In genomic region chr1:95072117-95072516, GRCh38 we compare ENCODE assay signal across 7 cellular contexts. TPM values are rescaled to one million over a fixed set of nuclear protein-coding genes. Genes with fewer than 3 reads are reported as not detected.
DNase-seq lines count a peak whose midpoint lies in the region; TF ChIP-seq lines count a peak whose summit lies in the region.

No MANE protein-coding gene starts in this region.

- H3K27me3 ChIP-seq in stomach smooth muscle (ENCODE audit: control insufficient read depth in 1 of 2, insufficient read depth in 2 of 2, low read length in 2 of 2): no peaks in the 10 kb centered on the region

- peaks cover 19% of the 10 kb centered on the region for H3K4me1 Mint-ChIP-seq in activated CD4-positive, alpha-beta memory T cell treated with anti-CD3 and anti-CD28 coated beads, Interleukin-2, amount 10 ng/mL, durations not matched to agents 7 days and 5 days

- H3K27ac ChIP-seq in HEK293 (ENCODE audit: extremely low read depth, low read depth, low read length): no peak overlapping the region
- H3K27ac ChIP-seq in stomach smooth muscle (ENCODE audit: low read length): peak overlapping the region; percentile 87

- H3K4me3 Mint-ChIP-seq in activated CD4-positive, alpha-beta memory T cell treated with anti-CD3 and anti-CD28 coated beads, Interleukin-2, amount 10 ng/mL, durations not matched to agents 7 days and 5 days: peak overlapping the region; percentile 92

- H3K27ac Mint-ChIP-seq in activated CD4-positive, alpha-beta memory T cell treated with anti-CD3 and anti-CD28 coated beads, Interleukin-2, amount 10 ng/mL, durations not matched to agents 7 days and 5 days: peak overlapping the region; percentile 85

- H3K4me1 ChIP-seq in HEK293 (ENCODE audit: control insufficient read depth, insufficient read depth, low read length): peaks cover 3% of the 10 kb centered on the region; the same call in 1 of the 2 replicates
- H3K4me1 ChIP-seq in stomach smooth muscle (ENCODE audit: control insufficient read depth, insufficient read depth, low read length): peaks cover 12% of the 10 kb centered on the region

- H3K9ac ChIP-seq in stomach smooth muscle (ENCODE audit: low read length in 2 of 2): peak overlapping the region; percentile 80 to 96

- TF ChIP-seq CTCF in HEK293 (tag by site-specific recombination; IDR thresholded peaks at IDR 0.05): no peak

- H3K36me3 ChIP-seq in HEK293 (ENCODE audit: control insufficient read depth in 2 of 2, insufficient read depth in 1 of 2, low read length in 2 of 2) (no peaks in the 10 kb centered on the region), stomach smooth muscle (ENCODE audit: control insufficient read depth in 2 of 2, insufficient read depth in 2 of 2, low read length in 2 of 2) (peaks cover 0 to 2% of the 10 kb centered on the region in 2 donors)

- H3K9me3 Mint-ChIP-seq in activated CD4-positive, alpha-beta memory T cell treated with anti-CD3 and anti-CD28 coated beads, Interleukin-2, amount 10 ng/mL, durations not matched to agents 7 days and 5 days: no peaks in the 10 kb centered on the region

- DNase-seq in activated CD4-positive, alpha-beta memory T cell treated with anti-CD3 and anti-CD28 coated beads, Interleukin-2, amount 10 ng/mL, durations not matched to agents 7 days and 5 days: no peak
- no peak for DNase-seq in NCI-H2107 (lab: John Stamatoyannopoulos, UW)
- DNase-seq in stimulated activated CD4-positive, alpha-beta T cell treated with anti-CD3 and anti-CD28 coated beads, Interleukin-2, amount 100 ng/mL, for 24 hours: no peak
- no peak for DNase-seq in NCI-H1092 (lab: John Stamatoyannopoulos, UW)

- no peaks in the 10 kb centered on the region for H3K27me3 Mint-ChIP-seq in activated CD4-positive, alpha-beta memory T cell treated with anti-CD3 and anti-CD28 coated beads, Interleukin-2, amount 10 ng/mL, durations not matched to agents 7 days and 5 days

- POLR2A ChIA-PET in HEK293 (lab: Yijun Ruan, JAX): interaction anchor here (1.8 to 4.0 kb wide), 2 partner anchors 45 to 162 kb away, joined by 12 to 31 read pairs; partner anchors contain the start of genes RWDD3 and TLCD4
- POLR2A ChIA-PET in activated CD4-positive, alpha-beta memory T cell treated with anti-CD3 and anti-CD28 coated beads, Interleukin-2, amount 10 ng/mL, durations not matched to agents 7 days and 5 days (lab: Charles Lee): interaction anchor here (1.8 kb wide), 1 partner anchor 162 kb away, joined by 15 read pairs; the partner anchor contains the start of gene RWDD3

- CTCF ChIA-PET in HEK293 (lab: Yijun Ruan, JAX): interaction anchor here (0.7 to 4.8 kb wide), 4 partner anchors 12 to 162 kb away, joined by 3 to 42 read pairs (median 4); partner anchors contain the start of gene RWDD3
- CTCF ChIA-PET in activated CD4-positive, alpha-beta memory T cell treated with anti-CD3 and anti-CD28 coated beads, Interleukin-2, amount 10 ng/mL, durations not matched to agents 7 days and 5 days (lab: Charles Lee): interaction anchor here (1.5 to 3.8 kb wide), 4 partner anchors 13 to 218 kb away, joined by 4 to 26 read pairs (median 8); no protein-coding TSS in a partner anchor

- H3K9me3 ChIP-seq in HEK293 (ENCODE audit: control insufficient read depth, insufficient read depth, low read depth, low read length) (no peaks in the 10 kb centered on the region), iPS-18c (ENCODE audit: control insufficient read depth, insufficient read depth, low read length) (no peaks in the 10 kb centered on the region), stomach smooth muscle (ENCODE audit: control insufficient read depth in 2 of 2, low read length in 2 of 2) (no peaks in the 10 kb centered on the region)

- H3K4me3 ChIP-seq in HEK293 (ENCODE audit: low read depth, low read length) (peak overlapping the region; percentile 91), iPS-18c (ENCODE audit: insufficient read depth, low read depth, low read length) (peak overlapping the region; percentile 100), stomach smooth muscle (ENCODE audit: low read length in 2 of 2) (peak overlapping the region; percentile 89 to 100)

- H3K36me3 Mint-ChIP-seq in activated CD4-positive, alpha-beta memory T cell treated with anti-CD3 and anti-CD28 coated beads, Interleukin-2, amount 10 ng/mL, durations not matched to agents 7 days and 5 days (ENCODE audit: low read depth): no peaks in the 10 kb centered on the region

TF ChIP-seq in HEK293, 187 proteins besides CTCF, POLR2A, EP300 and RAD21:
- TF ChIP-seq IKZF3 (tag by site-specific recombination; IDR thresholded peaks at IDR 0.05): no peak
- TF ChIP-seq ZEB2 (tag by site-specific recombination; IDR thresholded peaks at IDR 0.05): no peak
- TF ChIP-seq OVOL3 (tag by site-specific recombination; IDR thresholded peaks at IDR 0.05): no peak
- TF ChIP-seq ZNF658 (tag by site-specific recombination; IDR thresholded peaks at IDR 0.05): no peak
- TF ChIP-seq, protein P1, sequence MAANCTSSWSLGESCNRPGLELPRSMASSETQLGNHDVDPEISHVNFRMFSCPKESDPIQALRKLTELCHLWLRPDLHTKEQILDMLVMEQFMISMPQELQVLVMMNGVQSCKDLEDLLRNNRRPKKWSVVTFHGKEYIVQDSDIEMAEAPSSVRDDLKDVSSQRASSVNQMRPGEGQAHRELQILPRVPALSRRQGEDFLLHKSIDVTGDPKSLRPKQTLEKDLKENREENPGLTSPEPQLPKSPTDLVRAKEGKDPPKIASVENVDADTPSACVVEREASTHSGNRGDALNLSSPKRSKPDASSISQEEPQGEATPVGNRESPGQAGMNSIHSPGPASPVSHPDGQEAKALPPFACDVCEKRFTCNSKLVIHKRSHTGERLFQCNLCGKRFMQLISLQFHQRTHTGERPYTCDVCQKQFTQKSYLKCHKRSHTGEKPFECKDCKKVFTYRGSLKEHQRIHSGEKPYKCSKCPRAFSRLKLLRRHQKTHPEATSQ (tag by site-specific recombination; IDR thresholded peaks at IDR 0.05): no peak
- no peak for TF ChIP-seq ZNF664 (tag by site-specific recombination; IDR thresholded peaks at IDR 0.05)
- no peak for TF ChIP-seq ZNF175 (tag by site-specific recombination; IDR thresholded peaks at IDR 0.05)
- no peak for TF ChIP-seq BCL11B (tag by site-specific recombination; IDR thresholded peaks at IDR 0.05; ENCODE audit: low read depth)
- no peak for TF ChIP-seq SCRT1 (tag by site-specific recombination; IDR thresholded peaks at IDR 0.05; ENCODE audit: borderline replicate concordance)
- TF ChIP-seq ZNF37A (tag by site-specific recombination; IDR thresholded peaks at IDR 0.05): no peak
- no peak for TF ChIP-seq ZNF2 (tag by site-specific recombination; IDR thresholded peaks at IDR 0.05)

RNA-seq across cellular contexts. Expression of gene ALG14, which starts 0.6 kb away (rescaled TPM):
- 1 to 10 TPM; 2.4 to 2.7 TPM for total RNA-seq in activated CD4-positive, alpha-beta memory T cell treated with anti-CD3 and anti-CD28 coated beads, Interleukin-2, amount 10 ng/mL, durations not matched to agents 7 days and 5 days

RNA-seq across cellular contexts. Expression of gene TLCD4, which starts 45.0 kb away (rescaled TPM):
- total RNA-seq in activated CD4-positive, alpha-beta memory T cell treated with anti-CD3 and anti-CD28 coated beads, Interleukin-2, amount 10 ng/mL, durations not matched to agents 7 days and 5 days: under 1 TPM in 1 of 2 experiments, not detected in 1; 0.03 TPM
